Comparison of ENCODE assay signal across 28 cellular contexts in genomic region chr4:109795059-109795458, GRCh38. TPM values are rescaled to one million over a fixed set of nuclear protein-coding genes. Genes with fewer than 3 reads are reported as not detected.
"Had no signal": no experiment of that assay in that cellular context is flagged by ENCODE, and none has a peak within 500 bp of the region (broad histone marks: within the 10 kb centered on the region; RNA-seq: fewer than 3 reads in every experiment).

No MANE protein-coding gene starts in this region.

- DNase-seq: stimulated activated CD4-positive, alpha-beta T cell treated with anti-CD3 and anti-CD28 coated beads, Interleukin-2, amount 100 ng/mL, for 48 hours; stimulated activated CD4-positive, alpha-beta T cell treated with anti-CD3 and anti-CD28 coated beads, Interleukin-4, amount 100 ng/mL, for 1 hour; stimulated activated CD4-positive, alpha-beta T cell treated with anti-CD3 and anti-CD28 coated beads, Interleukin-4, amount 100 ng/mL, for 24 hours; stimulated activated CD4-positive, alpha-beta T cell treated with anti-CD3 and anti-CD28 coated beads, Interleukin-4, amount 100 ng/mL, for 4 hours; stimulated activated CD8-positive, alpha-beta memory T cell treated with anti-CD3 and anti-CD28 coated beads, Interleukin-4, amount 100 ng/mL, for 48 hours; stimulated activated naive B cell treated with anti-CD40 and anti-IgM and Interleukin-4, amounts not matched to agents 10 μg/mL and 1 μg/mL and 100 μg/mL, for 72 hours; stimulated activated naive CD4-positive, alpha-beta T cell; stimulated activated naive CD4-positive, alpha-beta T cell treated with Interleukin-2 at 50 U/mL for 16 hours; stimulated activated naive CD8-positive, alpha-beta T cell treated with anti-CD3 and anti-CD28 coated beads, Interleukin-15, amount 100 ng/mL, for 72 hours; stimulated activated naive CD8-positive, alpha-beta T cell treated with anti-CD3 and anti-CD28 coated beads, Interleukin-15, Interleukin-2, amounts not matched to agents 100 U/mL and 50 U/mL, for 24 hours; stomach; substantia nigra; testis; thyroid gland; tibial artery; transverse colon; trophoblast cell; upper lobe of right lung; uterus had no signal

- H3K4me3 ChIP-seq: stomach, suprapubic skin, testis, thoracic aorta, thyroid gland, tibial artery, tibial nerve, transverse colon, upper lobe of left lung, upper lobe of right lung, uterus, vagina had no signal

- FAIRE-seq: urothelium cell line had no signal

- H3K36me3 ChIP-seq: stomach, suprapubic skin, thoracic aorta, thyroid gland, tibial artery, tibial nerve, transverse colon, upper lobe of left lung, upper lobe of right lung, uterus, vagina had no signal

- H3K4me1 ChIP-seq: stomach, suprapubic skin, testis, thyroid gland, tibial artery, tibial nerve, transverse colon, upper lobe of right lung, uterus, vagina had no signal

- ATAC-seq: stimulated activated effector memory CD8-positive, alpha-beta T cell treated with anti-CD3 and anti-CD28 coated beads, Interleukin-12 subunit alpha, Interleukin-12 subunit beta, amount 100 ng/mL, for 72 hours; stimulated activated memory B cell treated with anti-CD40 and anti-IgM and Interleukin-4, amounts not matched to agents 10 μg/mL and 1 μg/mL and 100 μg/mL, for 72 hours; stimulated activated naive B cell treated with anti-CD40 and anti-IgM and Interleukin-4, amounts not matched to agents 10 μg/mL and 1 μg/mL and 100 μg/mL, for 72 hours; stimulated activated naive CD8-positive, alpha-beta T cell treated with anti-CD3 and anti-CD28 coated beads, Interleukin-15, amount 100 ng/mL, for 72 hours; stimulated activated naive CD8-positive, alpha-beta T cell treated with anti-CD3 and anti-CD28 coated beads, Interleukin-15, Interleukin-2, amounts not matched to agents 100 U/mL and 50 U/mL, for 24 hours; upper lobe of right lung had no signal

- H3K27me3 ChIP-seq: stomach, suprapubic skin, testis, thyroid gland, tibial artery, tibial nerve, transverse colon, upper lobe of left lung, upper lobe of right lung, uterus, vagina had no signal

- H3K27ac ChIP-seq: stomach, suprapubic skin, testis, thoracic aorta, thyroid gland, tibial artery, tibial nerve, transverse colon, upper lobe of left lung, upper lobe of right lung, uterus, vagina had no signal

- H3K9me3 ChIP-seq: testis, thyroid gland, upper lobe of right lung, vagina had no signal

RNA-seq across cellular contexts. Expression of gene RRH, which starts 32.7 kb away (rescaled TPM):
- total RNA-seq: transverse colon, upper lobe of right lung, vagina had no signal
- polyA plus RNA-seq: stomach, urinary bladder had no signal

RNA-seq across cellular contexts. Expression of gene LRIT3, which starts 52.8 kb away (rescaled TPM):
- total RNA-seq: vagina had no signal
